In the genomic region with DNA sequence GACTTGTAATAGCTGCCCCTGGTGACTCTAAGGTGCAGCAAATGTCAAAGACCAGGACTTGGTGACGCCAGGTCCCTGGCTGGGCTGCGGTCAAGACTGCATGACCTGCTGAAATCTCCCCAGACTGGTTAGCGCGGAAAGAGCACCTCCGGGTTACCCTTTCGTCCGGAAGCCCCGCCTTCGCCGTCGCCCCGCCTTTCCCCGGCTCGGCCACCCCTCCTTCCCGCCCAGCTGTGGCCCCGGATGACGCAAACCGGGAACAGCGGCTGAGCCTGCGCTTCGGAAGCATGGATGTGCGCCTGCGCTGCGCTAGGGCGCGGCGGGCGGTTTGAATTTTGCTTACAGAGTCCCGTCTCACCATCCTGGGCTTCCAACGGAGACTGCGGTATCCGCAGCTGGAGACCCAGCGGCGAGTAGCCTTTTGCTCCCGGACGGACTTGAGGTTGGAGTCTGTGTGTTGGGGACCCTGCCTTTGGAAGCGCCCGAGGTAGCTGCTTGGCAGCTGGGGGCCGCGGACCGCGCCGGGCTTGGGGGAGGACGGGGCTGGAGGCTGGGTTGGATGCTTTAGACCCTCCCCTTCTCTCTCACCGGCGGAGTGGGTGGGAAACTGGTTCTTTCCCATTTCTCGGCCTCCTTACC, we compare ENCODE assay signal across 1 cellular context.
A peak's percentile ranks its signal among the peaks of the same experiment; 100 is the strongest.
TF ChIP-seq lines count a peak whose summit lies in the region.

A gene with protein sequence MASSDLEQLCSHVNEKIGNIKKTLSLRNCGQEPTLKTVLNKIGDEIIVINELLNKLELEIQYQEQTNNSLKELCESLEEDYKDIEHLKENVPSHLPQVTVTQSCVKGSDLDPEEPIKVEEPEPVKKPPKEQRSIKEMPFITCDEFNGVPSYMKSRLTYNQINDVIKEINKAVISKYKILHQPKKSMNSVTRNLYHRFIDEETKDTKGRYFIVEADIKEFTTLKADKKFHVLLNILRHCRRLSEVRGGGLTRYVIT (plus strand): TSS at position 294 of the 639 bp plus-strand sequence. CDS start 785 bp downstream, outside the sequence.

TF ChIP-seq in HepG2, 621 proteins besides CTCF, POLR2A, EP300 and RAD21 (continued from another document and continues in another):
- TF ChIP-seq RFX1 (IDR thresholded peaks at IDR 0.05), result no peak
- TF ChIP-seq, protein P1, sequence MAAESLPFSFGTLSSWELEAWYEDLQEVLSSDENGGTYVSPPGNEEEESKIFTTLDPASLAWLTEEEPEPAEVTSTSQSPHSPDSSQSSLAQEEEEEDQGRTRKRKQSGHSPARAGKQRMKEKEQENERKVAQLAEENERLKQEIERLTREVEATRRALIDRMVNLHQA (CRISPR knock-in tag; IDR thresholded peaks at IDR 0.05), result no peak
- TF ChIP-seq, protein P2, sequence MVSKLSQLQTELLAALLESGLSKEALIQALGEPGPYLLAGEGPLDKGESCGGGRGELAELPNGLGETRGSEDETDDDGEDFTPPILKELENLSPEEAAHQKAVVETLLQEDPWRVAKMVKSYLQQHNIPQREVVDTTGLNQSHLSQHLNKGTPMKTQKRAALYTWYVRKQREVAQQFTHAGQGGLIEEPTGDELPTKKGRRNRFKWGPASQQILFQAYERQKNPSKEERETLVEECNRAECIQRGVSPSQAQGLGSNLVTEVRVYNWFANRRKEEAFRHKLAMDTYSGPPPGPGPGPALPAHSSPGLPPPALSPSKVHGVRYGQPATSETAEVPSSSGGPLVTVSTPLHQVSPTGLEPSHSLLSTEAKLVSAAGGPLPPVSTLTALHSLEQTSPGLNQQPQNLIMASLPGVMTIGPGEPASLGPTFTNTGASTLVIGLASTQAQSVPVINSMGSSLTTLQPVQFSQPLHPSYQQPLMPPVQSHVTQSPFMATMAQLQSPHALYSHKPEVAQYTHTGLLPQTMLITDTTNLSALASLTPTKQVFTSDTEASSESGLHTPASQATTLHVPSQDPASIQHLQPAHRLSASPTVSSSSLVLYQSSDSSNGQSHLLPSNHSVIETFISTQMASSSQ (IDR thresholded peaks at IDR 0.05; ENCODE audit: low read depth), result no peak
- TF ChIP-seq, protein P2 (CRISPR knock-in tag; IDR thresholded peaks at IDR 0.05; ENCODE audit: borderline replicate concordance), result peak; percentile 35; the same call in 1 of the 2 replicates
- peak; percentile 30; the same call in 1 of the 2 replicates for TF ChIP-seq ZBTB20 (CRISPR knock-in tag; IDR thresholded peaks at IDR 0.05; ENCODE audit: borderline replicate concordance, low read depth)
- TF ChIP-seq, protein P3, sequence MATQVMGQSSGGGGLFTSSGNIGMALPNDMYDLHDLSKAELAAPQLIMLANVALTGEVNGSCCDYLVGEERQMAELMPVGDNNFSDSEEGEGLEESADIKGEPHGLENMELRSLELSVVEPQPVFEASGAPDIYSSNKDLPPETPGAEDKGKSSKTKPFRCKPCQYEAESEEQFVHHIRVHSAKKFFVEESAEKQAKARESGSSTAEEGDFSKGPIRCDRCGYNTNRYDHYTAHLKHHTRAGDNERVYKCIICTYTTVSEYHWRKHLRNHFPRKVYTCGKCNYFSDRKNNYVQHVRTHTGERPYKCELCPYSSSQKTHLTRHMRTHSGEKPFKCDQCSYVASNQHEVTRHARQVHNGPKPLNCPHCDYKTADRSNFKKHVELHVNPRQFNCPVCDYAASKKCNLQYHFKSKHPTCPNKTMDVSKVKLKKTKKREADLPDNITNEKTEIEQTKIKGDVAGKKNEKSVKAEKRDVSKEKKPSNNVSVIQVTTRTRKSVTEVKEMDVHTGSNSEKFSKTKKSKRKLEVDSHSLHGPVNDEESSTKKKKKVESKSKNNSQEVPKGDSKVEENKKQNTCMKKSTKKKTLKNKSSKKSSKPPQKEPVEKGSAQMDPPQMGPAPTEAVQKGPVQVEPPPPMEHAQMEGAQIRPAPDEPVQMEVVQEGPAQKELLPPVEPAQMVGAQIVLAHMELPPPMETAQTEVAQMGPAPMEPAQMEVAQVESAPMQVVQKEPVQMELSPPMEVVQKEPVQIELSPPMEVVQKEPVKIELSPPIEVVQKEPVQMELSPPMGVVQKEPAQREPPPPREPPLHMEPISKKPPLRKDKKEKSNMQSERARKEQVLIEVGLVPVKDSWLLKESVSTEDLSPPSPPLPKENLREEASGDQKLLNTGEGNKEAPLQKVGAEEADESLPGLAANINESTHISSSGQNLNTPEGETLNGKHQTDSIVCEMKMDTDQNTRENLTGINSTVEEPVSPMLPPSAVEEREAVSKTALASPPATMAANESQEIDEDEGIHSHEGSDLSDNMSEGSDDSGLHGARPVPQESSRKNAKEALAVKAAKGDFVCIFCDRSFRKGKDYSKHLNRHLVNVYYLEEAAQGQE (IDR thresholded peaks at IDR 0.05; ENCODE audit: borderline replicate concordance in 1 of 2, low read depth in 1 of 2, low read length in 2 of 2), result peak in 1 of 2 experiments; percentile 33; a peak in 1 of 4 replicates
- peak; percentile 56; the same call in 1 of the 2 replicates for TF ChIP-seq MYC (CRISPR knock-in tag; IDR thresholded peaks at IDR 0.05; ENCODE audit: borderline replicate concordance)
- TF ChIP-seq TP53 (CRISPR knock-in tag; conservative IDR thresholded peaks at IDR 0.05), result no peak
- no peak for TF ChIP-seq NR3C1 (CRISPR knock-in tag; IDR thresholded peaks at IDR 0.05)
- no peak for TF ChIP-seq RELA (CRISPR knock-in tag; IDR thresholded peaks at IDR 0.05)
- TF ChIP-seq JUND (CRISPR knock-in tag; IDR thresholded peaks at IDR 0.05), result no peak
- 0 out of 2 replicates have a peak, but pooled peaks have one; percentile 32 for TF ChIP-seq FOXP4 (CRISPR knock-in tag; IDR thresholded peaks at IDR 0.05)
- peak; percentile 69; the same call in 1 of the 2 replicates for TF ChIP-seq ZNF558 (CRISPR knock-in tag; IDR thresholded peaks at IDR 0.05; ENCODE audit: borderline replicate concordance)
- TF ChIP-seq PRDM10 (CRISPR knock-in tag; IDR thresholded peaks at IDR 0.05; ENCODE audit: low read depth), result 0 out of 2 replicates have a peak, but pooled peaks have one; percentile 44
- no peak for TF ChIP-seq ADNP (CRISPR knock-in tag; IDR thresholded peaks at IDR 0.05)
- no peak for TF ChIP-seq MLXIP (CRISPR knock-in tag; IDR thresholded peaks at IDR 0.05; ENCODE audit: borderline replicate concordance)
- TF ChIP-seq ZNF562 (CRISPR knock-in tag; IDR thresholded peaks at IDR 0.05; ENCODE audit: borderline replicate concordance), result no peak
- peak; percentile 84 for TF ChIP-seq HDAC2 (CRISPR knock-in tag; IDR thresholded peaks at IDR 0.05)
- peak; percentile 54; the same call in 1 of the 2 replicates for TF ChIP-seq CREB1 (IDR thresholded peaks at IDR 0.05)
- peak; percentile 71 for TF ChIP-seq CREB1 (CRISPR knock-in tag; IDR thresholded peaks at IDR 0.05)
- TF ChIP-seq, protein P4, sequence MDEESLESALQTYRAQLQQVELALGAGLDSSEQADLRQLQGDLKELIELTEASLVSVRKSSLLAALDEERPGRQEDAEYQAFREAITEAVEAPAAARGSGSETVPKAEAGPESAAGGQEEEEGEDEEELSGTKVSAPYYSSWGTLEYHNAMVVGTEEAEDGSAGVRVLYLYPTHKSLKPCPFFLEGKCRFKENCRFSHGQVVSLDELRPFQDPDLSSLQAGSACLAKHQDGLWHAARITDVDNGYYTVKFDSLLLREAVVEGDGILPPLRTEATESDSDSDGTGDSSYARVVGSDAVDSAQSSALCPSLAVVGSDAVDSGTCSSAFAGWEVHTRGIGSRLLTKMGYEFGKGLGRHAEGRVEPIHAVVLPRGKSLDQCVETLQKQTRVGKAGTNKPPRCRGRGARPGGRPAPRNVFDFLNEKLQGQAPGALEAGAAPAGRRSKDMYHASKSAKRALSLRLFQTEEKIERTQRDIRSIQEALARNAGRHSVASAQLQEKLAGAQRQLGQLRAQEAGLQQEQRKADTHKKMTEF (CRISPR knock-in tag; IDR thresholded peaks at IDR 0.05), result peak; percentile 61; the same call in 1 of the 2 replicates
- TF ChIP-seq ZNF101 (CRISPR knock-in tag; IDR thresholded peaks at IDR 0.05; ENCODE audit: borderline replicate concordance, low read depth), result no peak
- TF ChIP-seq, protein P5, sequence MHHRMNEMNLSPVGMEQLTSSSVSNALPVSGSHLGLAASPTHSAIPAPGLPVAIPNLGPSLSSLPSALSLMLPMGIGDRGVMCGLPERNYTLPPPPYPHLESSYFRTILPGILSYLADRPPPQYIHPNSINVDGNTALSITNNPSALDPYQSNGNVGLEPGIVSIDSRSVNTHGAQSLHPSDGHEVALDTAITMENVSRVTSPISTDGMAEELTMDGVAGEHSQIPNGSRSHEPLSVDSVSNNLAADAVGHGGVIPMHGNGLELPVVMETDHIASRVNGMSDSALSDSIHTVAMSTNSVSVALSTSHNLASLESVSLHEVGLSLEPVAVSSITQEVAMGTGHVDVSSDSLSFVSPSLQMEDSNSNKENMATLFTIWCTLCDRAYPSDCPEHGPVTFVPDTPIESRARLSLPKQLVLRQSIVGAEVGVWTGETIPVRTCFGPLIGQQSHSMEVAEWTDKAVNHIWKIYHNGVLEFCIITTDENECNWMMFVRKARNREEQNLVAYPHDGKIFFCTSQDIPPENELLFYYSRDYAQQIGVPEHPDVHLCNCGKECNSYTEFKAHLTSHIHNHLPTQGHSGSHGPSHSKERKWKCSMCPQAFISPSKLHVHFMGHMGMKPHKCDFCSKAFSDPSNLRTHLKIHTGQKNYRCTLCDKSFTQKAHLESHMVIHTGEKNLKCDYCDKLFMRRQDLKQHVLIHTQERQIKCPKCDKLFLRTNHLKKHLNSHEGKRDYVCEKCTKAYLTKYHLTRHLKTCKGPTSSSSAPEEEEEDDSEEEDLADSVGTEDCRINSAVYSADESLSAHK (CRISPR knock-in tag; IDR thresholded peaks at IDR 0.05; ENCODE audit: borderline replicate concordance), result no peak
- no peak for TF ChIP-seq ZNF597 (CRISPR knock-in tag; IDR thresholded peaks at IDR 0.05)
